2 cellular contexts compared by ENCODE assay signal in the genomic region with DNA sequence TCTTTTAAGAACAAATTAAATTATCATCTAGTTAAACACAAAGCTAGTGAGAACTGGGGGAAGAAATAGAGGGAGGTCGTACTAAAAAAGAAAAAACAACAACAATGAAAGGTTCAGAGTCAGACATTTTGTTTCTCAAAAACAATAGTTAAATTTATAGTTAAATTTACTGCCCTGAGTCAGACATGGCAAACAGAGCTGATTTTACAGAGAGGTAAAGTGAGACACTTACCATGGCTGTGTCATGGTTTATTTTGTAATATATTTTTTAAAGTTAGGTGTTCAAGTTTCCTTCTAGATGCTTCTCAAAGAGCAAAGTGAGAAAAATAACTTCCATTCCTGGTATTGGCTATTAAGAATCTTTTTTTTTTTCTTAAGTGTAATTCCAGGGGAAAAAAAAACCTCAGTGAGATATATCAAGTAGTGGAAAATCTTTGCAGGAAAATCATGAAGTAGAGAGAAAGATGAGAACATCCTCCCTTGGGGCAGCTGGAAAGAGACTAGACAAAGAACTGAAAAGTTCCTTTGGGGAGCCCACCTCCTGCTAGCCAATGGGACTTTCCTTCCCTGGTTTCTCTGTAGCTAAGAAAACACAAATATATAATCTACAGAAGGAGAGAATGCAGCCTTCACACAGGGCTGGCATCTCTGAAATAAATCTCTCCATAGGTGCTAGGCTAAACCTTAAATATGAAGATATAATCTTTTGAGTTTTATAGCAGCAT.
TF ChIP-seq lines count a peak whose summit lies in the region.

No MANE protein-coding gene starts in this region.

TF ChIP-seq in endothelial cell of umbilical vein, 7 proteins besides CTCF, POLR2A, EP300 and RAD21:
- TF ChIP-seq MYC (IDR thresholded peaks at IDR 0.05; ENCODE audit: low read depth, low read length) (no peak), EZH2 (IDR thresholded peaks at IDR 0.05; ENCODE audit: borderline replicate concordance, low read depth, low read length, severe bottlenecking) (no peak), GATA2 (IDR thresholded peaks at IDR 0.05; ENCODE audit: insufficient read depth, insufficient read length, low read depth, low read length) (no peak), FOS (IDR thresholded peaks at IDR 0.05; ENCODE audit: borderline replicate concordance, insufficient read depth, low read length) (no peak), POLR2AphosphoS5 (IDR thresholded peaks at IDR 0.05; ENCODE audit: insufficient read depth, low read depth, low read length) (no peak), JUN (IDR thresholded peaks at IDR 0.05; ENCODE audit: borderline replicate concordance, insufficient read depth, insufficient read length, low read depth) (no peak)
- TF ChIP-seq, protein P1, sequence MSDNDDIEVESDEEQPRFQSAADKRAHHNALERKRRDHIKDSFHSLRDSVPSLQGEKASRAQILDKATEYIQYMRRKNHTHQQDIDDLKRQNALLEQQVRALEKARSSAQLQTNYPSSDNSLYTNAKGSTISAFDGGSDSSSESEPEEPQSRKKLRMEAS (IDR thresholded peaks at IDR 0.05; ENCODE audit: insufficient read depth, insufficient read length), result no peak

TF ChIP-seq in neural cell, 6 proteins besides CTCF, POLR2A, EP300 and RAD21:
- TF ChIP-seq SMC3 (conservative IDR thresholded peaks at IDR 0.05; ENCODE audit: poor library complexity), result no peak
- no peak for TF ChIP-seq TAF1 (IDR thresholded peaks at IDR 0.05; ENCODE audit: low read depth)
- TF ChIP-seq POLR2AphosphoS5 (IDR thresholded peaks at IDR 0.05), result no peak
- TF ChIP-seq EZH2 (IDR thresholded peaks at IDR 0.05; ENCODE audit: borderline replicate concordance, insufficient read depth, low read length, poor library complexity, severe bottlenecking), result no peak
- TF ChIP-seq, protein P2, sequence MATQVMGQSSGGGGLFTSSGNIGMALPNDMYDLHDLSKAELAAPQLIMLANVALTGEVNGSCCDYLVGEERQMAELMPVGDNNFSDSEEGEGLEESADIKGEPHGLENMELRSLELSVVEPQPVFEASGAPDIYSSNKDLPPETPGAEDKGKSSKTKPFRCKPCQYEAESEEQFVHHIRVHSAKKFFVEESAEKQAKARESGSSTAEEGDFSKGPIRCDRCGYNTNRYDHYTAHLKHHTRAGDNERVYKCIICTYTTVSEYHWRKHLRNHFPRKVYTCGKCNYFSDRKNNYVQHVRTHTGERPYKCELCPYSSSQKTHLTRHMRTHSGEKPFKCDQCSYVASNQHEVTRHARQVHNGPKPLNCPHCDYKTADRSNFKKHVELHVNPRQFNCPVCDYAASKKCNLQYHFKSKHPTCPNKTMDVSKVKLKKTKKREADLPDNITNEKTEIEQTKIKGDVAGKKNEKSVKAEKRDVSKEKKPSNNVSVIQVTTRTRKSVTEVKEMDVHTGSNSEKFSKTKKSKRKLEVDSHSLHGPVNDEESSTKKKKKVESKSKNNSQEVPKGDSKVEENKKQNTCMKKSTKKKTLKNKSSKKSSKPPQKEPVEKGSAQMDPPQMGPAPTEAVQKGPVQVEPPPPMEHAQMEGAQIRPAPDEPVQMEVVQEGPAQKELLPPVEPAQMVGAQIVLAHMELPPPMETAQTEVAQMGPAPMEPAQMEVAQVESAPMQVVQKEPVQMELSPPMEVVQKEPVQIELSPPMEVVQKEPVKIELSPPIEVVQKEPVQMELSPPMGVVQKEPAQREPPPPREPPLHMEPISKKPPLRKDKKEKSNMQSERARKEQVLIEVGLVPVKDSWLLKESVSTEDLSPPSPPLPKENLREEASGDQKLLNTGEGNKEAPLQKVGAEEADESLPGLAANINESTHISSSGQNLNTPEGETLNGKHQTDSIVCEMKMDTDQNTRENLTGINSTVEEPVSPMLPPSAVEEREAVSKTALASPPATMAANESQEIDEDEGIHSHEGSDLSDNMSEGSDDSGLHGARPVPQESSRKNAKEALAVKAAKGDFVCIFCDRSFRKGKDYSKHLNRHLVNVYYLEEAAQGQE (IDR thresholded peaks at IDR 0.05; ENCODE audit: borderline replicate concordance), result no peak
- TF ChIP-seq MXI1 (conservative IDR thresholded peaks at IDR 0.05; ENCODE audit: poor library complexity, severe bottlenecking), result no peak
